ENCODE assay signal across 20 cellular contexts in the genomic region with DNA sequence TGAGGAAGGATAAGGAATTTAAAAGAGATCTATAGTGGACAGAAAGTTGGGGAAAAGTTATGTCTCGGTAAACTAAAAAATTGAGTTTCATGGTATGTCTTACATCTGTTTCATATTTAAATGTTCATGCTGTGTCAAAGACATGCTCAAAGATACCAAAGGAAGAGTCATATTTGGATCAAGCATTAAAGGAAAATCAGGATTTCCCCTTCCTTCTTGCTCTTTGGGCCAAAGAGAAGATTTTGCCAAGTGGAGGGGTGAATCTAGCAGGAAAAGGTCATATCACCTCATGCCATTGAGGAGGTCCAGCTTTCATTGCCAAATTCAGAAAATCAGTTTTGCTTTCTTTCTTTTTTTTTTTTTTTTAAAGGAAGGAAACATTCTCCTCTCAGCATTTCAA.
DNase-seq lines count a peak whose midpoint lies in the region; TF ChIP-seq lines count a peak whose summit lies in the region.
"Had no signal": no experiment of that assay in that cellular context is flagged by ENCODE, and none has a peak within 500 bp of the region (broad histone marks: within the 10 kb centered on the region; RNA-seq: fewer than 3 reads in every experiment).

No MANE protein-coding gene starts in this region.

- no peak overlapping the region for H3K9ac ChIP-seq in GM23248

- 22 to 33% methylated on average over 1 of the region's 1 CpG for WGBS in GM23248 (ENCODE audit: low coverage in 1 of 2, low lambda C conversion rate in 2 of 2, missing lambda C conversion rate in 2 of 2), 2 experiments

- in situ Hi-C loops in GM23248 (cut with MboI) = no loop called here

- peaks cover 64% of the 10 kb centered on the region for H3K4me1 ChIP-seq in ACC112 (ENCODE audit: control insufficient read depth, insufficient read depth, low read length, unreplicated experiment)
- peaks cover 62% of the 10 kb centered on the region for H3K4me1 ChIP-seq in GM23248 (ENCODE audit: insufficient read depth)
- peaks cover 45% of the 10 kb centered on the region for H3K4me1 ChIP-seq in osteoblast (ENCODE audit: insufficient read depth, low read length)

- H3K4me2 ChIP-seq in GM23248 (ENCODE audit: unreplicated experiment) (no peak overlapping the region), osteoblast (ENCODE audit: insufficient read depth, low read length) (no peak overlapping the region)

- H3K79me2 ChIP-seq in ACC112 (ENCODE audit: control insufficient read depth, insufficient read depth, low read length, unreplicated experiment) (no peaks in the 10 kb centered on the region), GM23248 (ENCODE audit: insufficient read depth) (no peaks in the 10 kb centered on the region), osteoblast (ENCODE audit: insufficient read depth, low read length) (no peaks in the 10 kb centered on the region)

- peak overlapping the region; percentile 76 for H2AFZ ChIP-seq in ACC112 (ENCODE audit: low read length, unreplicated experiment)
- H2AFZ ChIP-seq in GM23248 = peak overlapping the region; percentile 21; the same call in 1 of the 2 replicates
- H2AFZ ChIP-seq in osteoblast (ENCODE audit: low read length) = peak overlapping the region; percentile 60

- DNase-seq in GM23248 (peak; percentile 13), fibroblast of mammary gland (ENCODE audit: low read depth) (peak; percentile 28), osteoblast (ENCODE audit: insufficient read length, low spot score, missing footprints) (no peak), DMS114 treated with DMSO at 0.1 percent for 48 hours (lab: John Stamatoyannopoulos, UW; ENCODE audit: unreplicated experiment) (no peak), DMS79 treated with DMSO at 0.1 percent for 48 hours (lab: John Stamatoyannopoulos, UW) (no peak)
- no peak for DNase-seq in activated CD4-positive, alpha-beta T cell treated with anti-CD3 and anti-CD28 coated beads for 48 hours
- DNase-seq: activated CD8-positive, alpha-beta T cell treated with anti-CD3 and anti-CD28 coated beads, Interleukin-2, amount 10 ng/mL, durations not matched to agents 7 days and 5 days; activated naive CD8-positive, alpha-beta T cell treated with anti-CD3 and anti-CD28 coated beads, Interleukin-2, amount 10 ng/mL, durations not matched to agents 7 days and 5 days; C1 segment of cervical spinal cord; COR-L47; DMS79; glutamatergic neuron; Kasumi-1; MV-4-11; NCI-H446; NCI-H774; RPMI8226; stimulated activated naive CD4-positive, alpha-beta T cell treated with Interleukin-2 at 50 U/mL for 16 hours had no signal

- H3K9me3 ChIP-seq in GM23248 (ENCODE audit: low read depth) = no peaks in the 10 kb centered on the region
- no peaks in the 10 kb centered on the region for H3K9me3 ChIP-seq in osteoblast (ENCODE audit: low read depth, low read length)
- H3K9me3 ChIP-seq: thoracic aorta had no signal

- TF ChIP-seq CTCF in fibroblast of mammary gland (conservative IDR thresholded peaks at IDR 0.05; ENCODE audit: control insufficient read depth, insufficient read depth, low read depth, low read length) (no peak), osteoblast (IDR thresholded peaks at IDR 0.05; ENCODE audit: extremely low read depth, low read depth, low read length) (no peak)

- H3F3A ChIP-seq in GM23248 (ENCODE audit: insufficient read depth) = peaks cover 34% of the 10 kb centered on the region

- no peaks in the 10 kb centered on the region for H3K27me3 ChIP-seq in ACC112 (ENCODE audit: insufficient read depth, low read length)
- H3K27me3 ChIP-seq in GM23248 (replicated peaks; ENCODE audit: insufficient read depth) = no peaks in the 10 kb centered on the region
- H3K27me3 ChIP-seq in osteoblast (ENCODE audit: insufficient read depth, low read length) = no peaks in the 10 kb centered on the region

- H3K36me3 ChIP-seq in ACC112 (ENCODE audit: insufficient read depth, low read length) = no peaks in the 10 kb centered on the region
- no peaks in the 10 kb centered on the region for H3K36me3 ChIP-seq in GM23248 (ENCODE audit: low read depth)
- no peaks in the 10 kb centered on the region for H3K36me3 ChIP-seq in osteoblast (ENCODE audit: insufficient read depth, low read length)
- H3K36me3 ChIP-seq: thoracic aorta had no signal

- H4K20me1 ChIP-seq in GM23248 (ENCODE audit: insufficient read depth) (no peaks in the 10 kb centered on the region), osteoblast (ENCODE audit: insufficient read depth, low read length) (no peaks in the 10 kb centered on the region)

- no peak overlapping the region; the same call in 1 of the 2 replicates for H3K4me3 ChIP-seq in ACC112 (ENCODE audit: low read depth, low read length)
- H3K4me3 ChIP-seq in GM23248 = no peak overlapping the region
- H3K4me3 ChIP-seq in fibroblast of mammary gland (ENCODE audit: control insufficient read depth, low read depth, low read length) = no peak overlapping the region
- no peak overlapping the region for H3K4me3 ChIP-seq in osteoblast (ENCODE audit: insufficient read depth, low read length)
- H3K4me3 ChIP-seq: thoracic aorta had no signal

- H3K27ac ChIP-seq in ACC112 (ENCODE audit: low read depth, low read length) (peak overlapping the region; percentile 98; the same call in 1 of the 2 replicates), GM23248 (no peak overlapping the region), osteoblast (ENCODE audit: low read depth, low read length) (no peak overlapping the region)
- H3K27ac ChIP-seq: thoracic aorta had no signal

- no peaks in the 10 kb centered on the region for H3K9me2 ChIP-seq in GM23248 (ENCODE audit: insufficient read depth)

Comparison
In these comparisons a context has a peak if more than half of its experiments do, and no peak if none do; other contexts are left out.
1. H2AFZ ChIP-seq: peak in every context shown above with its lines; median percentile 76 in ACC112; 60 in osteoblast; 21 in GM23248.
2. DNase-seq: peak in GM23248 (single experiment) and fibroblast of mammary gland (single experiment); none in osteoblast (single experiment), DMS114 treated with DMSO at 0.1 percent for 48 hours (single experiment), activated CD4-positive, alpha-beta T cell treated with anti-CD3 and anti-CD28 coated beads for 48 hours (single experiment) and DMS79 treated with DMSO at 0.1 percent for 48 hours (single experiment).